ENCODE assay signal across 12 cellular contexts in the genomic region with DNA sequence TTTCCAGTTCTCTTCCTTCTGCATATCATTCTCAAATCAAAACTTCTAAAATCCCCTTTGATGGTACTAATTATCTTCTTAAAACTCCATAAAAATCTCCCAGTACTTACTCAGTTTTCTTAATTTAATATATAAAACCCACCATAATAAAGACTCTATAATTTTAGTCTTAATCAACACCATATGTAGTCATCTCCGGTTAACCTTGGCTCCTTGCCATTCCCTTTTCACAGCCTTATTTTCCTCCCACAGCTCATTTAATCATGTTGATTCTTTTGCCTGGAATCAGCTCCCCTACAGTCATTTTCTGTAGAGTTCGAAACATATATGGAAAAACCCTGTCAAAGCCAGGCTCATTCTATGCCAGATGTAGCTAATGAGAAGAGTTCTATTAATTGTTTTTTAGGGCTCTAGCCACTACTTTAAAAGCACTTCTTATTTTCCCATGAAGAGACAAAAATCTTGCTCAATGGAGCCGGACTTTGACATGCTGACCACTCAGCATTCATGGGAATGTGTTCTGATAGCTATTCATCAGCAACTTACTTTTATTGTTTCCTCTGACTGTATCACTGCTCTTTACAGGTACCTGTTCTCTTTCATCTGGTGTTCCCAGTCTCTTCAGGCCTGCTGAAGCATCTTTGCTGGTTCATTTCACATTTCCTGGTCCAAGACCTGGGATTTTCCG.
DNase-seq lines count a peak whose midpoint lies in the region; ATAC-seq and TF ChIP-seq lines count a peak whose summit lies in the region.
"Had no signal": no experiment of that assay in that cellular context is flagged by ENCODE, and none has a peak within 500 bp of the region (broad histone marks: within the 10 kb centered on the region; RNA-seq: fewer than 3 reads in every experiment).

No MANE protein-coding gene starts in this region.

- ATAC-seq in HG03520 (IDR thresholded peaks at IDR 0.05; ENCODE audit: unreplicated experiment): no peak
- ATAC-seq in GM21367 (IDR thresholded peaks at IDR 0.05; ENCODE audit: unreplicated experiment): no peak
- ATAC-seq: gastroesophageal sphincter had no signal

- POLR2A ChIA-PET in BJ (lab: Charles Lee): interaction anchor here (0.6 to 0.7 kb wide), 3 partner anchors 33 to 238 kb away, joined by 3 to 5 read pairs (median 4); no protein-coding TSS in a partner anchor

- H3K4me3 ChIP-seq in BJ (ENCODE audit: low read depth, low read length): peak overlapping the region; percentile 23
- H3K4me3 ChIP-seq: gastroesophageal sphincter had no signal

- no peaks in the 10 kb centered on the region for H3K27me3 ChIP-seq in BJ (ENCODE audit: control insufficient read depth, insufficient read depth, low read length)
- H3K27me3 ChIP-seq: gastroesophageal sphincter had no signal

- TF ChIP-seq CTCF in BJ (IDR thresholded peaks at IDR 0.05; ENCODE audit: insufficient read depth, low read depth, low read length): no peak

- DNase-seq in BJ (ENCODE audit: low read depth) (no peak), NCI-H1105 (lab: John Stamatoyannopoulos, UW) (peak; percentile 62), amniotic epithelial cell (ENCODE audit: low read depth) (peak; percentile 55), kidney tubule cell (ENCODE audit: low spot score) (peak; percentile 41), amniotic stem cell (lab: John Stamatoyannopoulos, UW) (no peak), OCI-M2 (lab: John Stamatoyannopoulos, UW; ENCODE audit: unreplicated experiment) (no peak)
- DNase-seq: CD4-positive, alpha-beta T cell; left cardiac atrium; WERI-Rb-1 had no signal

- no peaks in the 10 kb centered on the region for H3K36me3 ChIP-seq in BJ (ENCODE audit: control insufficient read depth, insufficient read depth, low read length)
- H3K36me3 ChIP-seq: gastroesophageal sphincter, WERI-Rb-1 had no signal

- CTCF ChIA-PET in BJ (lab: Yijun Ruan, JAX): interaction anchor here (1.8 kb wide), 1 partner anchor 15 kb away, joined by 5 read pairs; no protein-coding TSS in a partner anchor

Comparison
In these comparisons a context has a peak if more than half of its experiments do, and no peak if none do; other contexts are left out.
1. DNase-seq: peak in NCI-H1105 (single experiment), amniotic epithelial cell (single experiment) and kidney tubule cell (single experiment); none in BJ (single experiment), amniotic stem cell (single experiment) and OCI-M2 (single experiment).